Comparison of ENCODE assay signal across 8 cellular contexts in the genomic region with DNA sequence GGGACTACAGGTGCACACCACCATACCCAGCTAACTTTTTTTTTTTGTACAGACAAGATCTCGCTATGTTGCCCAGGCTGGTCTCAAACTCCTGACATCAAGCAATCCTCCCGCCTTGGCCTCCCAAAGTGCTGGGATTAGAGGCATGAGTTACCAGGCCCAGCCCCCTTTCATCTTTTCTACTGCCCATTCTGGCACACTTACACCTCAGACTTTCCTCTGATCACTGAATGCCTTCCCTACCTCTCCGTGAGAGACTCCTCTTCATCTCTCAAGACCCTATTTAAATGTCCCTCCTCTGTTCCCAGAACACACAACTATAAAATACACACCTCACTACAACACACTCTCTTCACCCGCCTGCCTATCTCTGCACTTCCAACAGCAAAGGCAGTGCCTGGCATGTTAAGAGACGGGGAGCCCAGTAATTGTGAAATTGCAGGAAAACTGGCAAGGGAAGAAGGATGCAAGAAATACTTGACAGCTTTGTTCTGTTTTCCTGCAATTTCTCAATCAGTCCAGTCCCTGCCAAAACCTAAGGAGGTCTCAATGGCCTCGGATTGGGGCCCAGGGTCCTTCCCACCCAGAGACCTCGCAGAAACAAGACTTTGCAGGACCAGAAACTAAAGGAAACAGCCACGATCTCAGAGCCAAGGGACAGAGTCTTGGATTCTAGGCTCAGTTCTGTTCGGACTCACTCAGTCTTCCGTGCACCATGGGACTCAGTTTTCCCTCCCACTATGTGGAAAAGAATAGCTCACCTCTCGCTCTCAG. TPM values are rescaled to one million over a fixed set of nuclear protein-coding genes. Genes with fewer than 3 reads are reported as not detected.
DNase-seq lines count a peak whose midpoint lies in the region; ATAC-seq and TF ChIP-seq lines count a peak whose summit lies in the region.

No MANE protein-coding gene starts in this region.

- no peak for TF ChIP-seq POLR2A in body of pancreas (IDR thresholded peaks at IDR 0.05)

- no peak for DNase-seq in HFF-Myc (ENCODE audit: extremely low read depth, low read depth)
- DNase-seq in body of pancreas, result peak in 1 of 4 donors; percentile 10
- DNase-seq in NCI-H146 (lab: John Stamatoyannopoulos, UW), result no peak
- no peak for DNase-seq in NCI-H2107 treated with DMSO at 0.1 percent for 48 hours (lab: John Stamatoyannopoulos, UW; ENCODE audit: unreplicated experiment)

- 41% methylated on average over 11 of the region's 11 CpGs for WGBS in body of pancreas, 2 donors

- H3K4me1 ChIP-seq in body of pancreas (peaks cover 30% of the 10 kb centered on the region), mononuclear cell (ENCODE audit: insufficient read depth, low read length) (peaks cover 27% of the 10 kb centered on the region)

- intact Hi-C loops in body of pancreas (cut with DNase I), result loop anchor here (10.0 kb wide), 1 partner anchor 54 kb away; a partner anchor contains a TSS

- H3K4me3 ChIP-seq in HFF-Myc (replicated peaks; ENCODE audit: low read depth, low read length) (peak overlapping the region; percentile 96), body of pancreas (peak overlapping the region; percentile 30 to 53), mononuclear cell (ENCODE audit: low read length) (peak overlapping the region; percentile 73)

- no peaks in the 10 kb centered on the region for H3K9me3 ChIP-seq in body of pancreas
- H3K9me3 ChIP-seq in mononuclear cell (ENCODE audit: low read depth, low read length), result no peaks in the 10 kb centered on the region

- no peaks in the 10 kb centered on the region for H3K27me3 ChIP-seq in body of pancreas
- no peaks in the 10 kb centered on the region for H3K27me3 ChIP-seq in mononuclear cell (ENCODE audit: insufficient read depth, low read length)

- H3K27ac ChIP-seq in 22Rv1 (peak overlapping the region; percentile 70), body of pancreas (no peak overlapping the region)

- no peak for TF ChIP-seq CTCF in 22Rv1 (IDR thresholded peaks at IDR 0.05)
- TF ChIP-seq CTCF in HFF-Myc (IDR thresholded peaks at IDR 0.05; ENCODE audit: low read depth, low read length, missing control alignments), result no peak
- TF ChIP-seq CTCF in body of pancreas (IDR thresholded peaks at IDR 0.05), result no peak

- peaks cover 5 to 7% of the 10 kb centered on the region in 2 donors for H3K36me3 ChIP-seq in body of pancreas (replicated peaks in 1 of 2; ENCODE audit: insufficient read depth in 1 of 2, low read depth in 2 of 2)

- ATAC-seq in body of pancreas (no peak), GM18909 (IDR thresholded peaks at IDR 0.05; ENCODE audit: poor library complexity, unreplicated experiment) (no peak), HG02840 (IDR thresholded peaks at IDR 0.05; ENCODE audit: low FRiP score, unreplicated experiment) (no peak)

RNA-seq across cellular contexts. Expression of a gene that starts 0.9 kb away (rescaled TPM):
- 10 to 100 TPM in 1 of 2 donors, 1 to 10 TPM in 1; 8.0 to 13.2 TPM for total RNA-seq in body of pancreas
- total RNA-seq in mononuclear cell, result 2.7 TPM

RNA-seq across cellular contexts. Expression of a gene that starts 1.3 kb away (rescaled TPM):
- total RNA-seq in body of pancreas (10 to 100 TPM in 1 of 2 donors, 1 to 10 TPM in 1; 4.2 to 18.8 TPM), mononuclear cell (6.2 TPM)

RNA-seq across cellular contexts. Expression of a gene that starts 14.3 kb away (rescaled TPM):
- not detected for total RNA-seq in body of pancreas
- 0.10 TPM for total RNA-seq in mononuclear cell

RNA-seq across cellular contexts. Expression of a gene that starts 26.4 kb away (rescaled TPM):
- total RNA-seq in body of pancreas (10 to 100 TPM; 16.6 to 24.7 TPM), mononuclear cell (5.6 TPM)

RNA-seq across cellular contexts. Expression of a gene that starts 33.0 kb away (rescaled TPM):
- total RNA-seq in body of pancreas, result 10 to 100 TPM; 35.9 to 54.5 TPM
- 41.8 TPM for total RNA-seq in mononuclear cell

Comparison
In these comparisons a context has a peak if more than half of its experiments do, and no peak if none do; other contexts are left out.
1. H3K4me3 ChIP-seq: peak in every context shown above with its lines; median percentile 96 in HFF-Myc; 73 in mononuclear cell; 42 in body of pancreas.